8 cellular contexts compared by ENCODE assay signal in genomic region chr6:106114492-106114891, GRCh38.
DNase-seq lines count a peak whose midpoint lies in the region; ATAC-seq and TF ChIP-seq lines count a peak whose summit lies in the region.

No MANE protein-coding gene starts in this region.

- no peaks in the 10 kb centered on the region for H3K9me3 ChIP-seq in WERI-Rb-1 (ENCODE audit: severe bottlenecking)

- DNase-seq in GM19238 (ENCODE audit: insufficient read length, low spot score) (peak; percentile 32), GM03348 (ENCODE audit: low spot score) (no peak), WERI-Rb-1 (no peak), NCI-H2107 (lab: John Stamatoyannopoulos, UW) (no peak), AML-193 (lab: John Stamatoyannopoulos, UW) (no peak)
- DNase-seq in activated CD4-positive, alpha-beta T cell treated with anti-CD3 and anti-CD28 coated beads, Interleukin-2, amount 50 U/mL, for 4 hours = peak; percentile 40 to 55
- DNase-seq in stimulated activated CD4-positive, alpha-beta T cell treated with anti-CD3 and anti-CD28 coated beads, Interleukin-4, amount 100 ng/mL, for 48 hours (ENCODE audit: low read depth in 2 of 2) = peak; percentile 63 to 78

- ATAC-seq in HG02973 (IDR thresholded peaks at IDR 0.05; ENCODE audit: unreplicated experiment) = peak; percentile 87

- no peaks in the 10 kb centered on the region; the same call in 1 of the 2 replicates for H3K36me3 ChIP-seq in WERI-Rb-1

- TF ChIP-seq CTCF in WERI-Rb-1 (IDR thresholded peaks at IDR 0.05; ENCODE audit: low read depth, low read length) = no peak

- no peak overlapping the region for H3K27ac ChIP-seq in WERI-Rb-1

- no peak overlapping the region for H3K4me3 ChIP-seq in WERI-Rb-1 (ENCODE audit: low read depth, low read length)

- no peaks in the 10 kb centered on the region for H3K27me3 ChIP-seq in WERI-Rb-1 (ENCODE audit: insufficient read depth, low read depth, severe bottlenecking)

Comparison
In these comparisons a context has a peak if more than half of its experiments do, and no peak if none do; other contexts are left out.
1. DNase-seq: peak in GM19238 (single experiment), activated CD4-positive, alpha-beta T cell treated with anti-CD3 and anti-CD28 coated beads, Interleukin-2, amount 50 U/mL, for 4 hours (2 of 2) and stimulated activated CD4-positive, alpha-beta T cell treated with anti-CD3 and anti-CD28 coated beads, Interleukin-4, amount 100 ng/mL, for 48 hours (2 of 2); none in GM03348 (single experiment), WERI-Rb-1 (single experiment), NCI-H2107 (single experiment) and AML-193 (0 of 2).